In genomic region chr1:117366281-117366981, GRCh38 we compare ENCODE assay signal across 8 cellular contexts. TPM values are rescaled to one million over a fixed set of nuclear protein-coding genes. Genes with fewer than 3 reads are reported as not detected.
DNase-seq lines count a peak whose midpoint lies in the region; ATAC-seq, FAIRE-seq and TF ChIP-seq lines count a peak whose summit lies in the region.

No MANE protein-coding gene starts in this region.

- TF ChIP-seq POLR2A in spleen (IDR thresholded peaks at IDR 0.05): peak in 1 of 3 donors; percentile 5

- intact Hi-C loops in spleen (cut with DNase I; ENCODE audit: low total_unique reads): loop anchor here (10.0 kb wide), 1 partner anchor 148 kb away; no protein-coding TSS in a partner anchor

- no peaks in the 10 kb centered on the region for H3K36me3 Mint-ChIP-seq in WTC11

- ATAC-seq in HG02759 (IDR thresholded peaks at IDR 0.05; ENCODE audit: unreplicated experiment) (peak; percentile 57), WTC11 (peak; percentile 55)

- TF ChIP-seq CTCF in WTC11 (IDR thresholded peaks at IDR 0.05) (no peak), bronchial epithelial cell (IDR thresholded peaks at IDR 0.05; ENCODE audit: insufficient read depth, low read length, severe bottlenecking) (no peak), spleen (IDR thresholded peaks at IDR 0.05 in 8 of 11, conservative IDR thresholded peaks at IDR 0.05 in 3 of 11) (no peak)

- H3K27me3 ChIP-seq in bronchial epithelial cell (ENCODE audit: control insufficient read depth, insufficient read depth, low read length) (no peaks in the 10 kb centered on the region), spleen (replicated peaks in 1 of 7) (no peaks in the 10 kb centered on the region)

- peak; percentile 65 for DNase-seq in NCI-H2029 (lab: John Stamatoyannopoulos, UW)
- DNase-seq in NCI-H2029 treated with DMSO at 0.1 percent for 48 hours (lab: John Stamatoyannopoulos, UW): no peak
- DNase-seq in NCI-H146 (lab: John Stamatoyannopoulos, UW): peak; percentile 87
- peak; percentile 71 for DNase-seq in WTC11 (ENCODE audit: low spot score)
- peak; percentile 37 for DNase-seq in bronchial epithelial cell (ENCODE audit: low read depth)
- DNase-seq in iris pigment epithelial cell (ENCODE audit: low read depth): peak; percentile 65
- peak; percentile 97 for DNase-seq in spleen

- no peaks in the 10 kb centered on the region for H3K9me3 ChIP-seq in spleen

- H3K27ac Mint-ChIP-seq in WTC11: peak overlapping the region; percentile 88

- WGBS in spleen, 5 donors: 0 to 1% (median 0%) methylated on average over 11 to 63 of the region's 63 CpGs

- POLR2A ChIA-PET in WTC11 (lab: Charles Lee): interaction anchor here (0.8 kb wide), 1 partner anchor 8 kb away, joined by 3 read pairs; no protein-coding TSS in a partner anchor

- peak overlapping the region; percentile 94 to 99 (median 98) for H3K27ac ChIP-seq in spleen

- no peak for FAIRE-seq in bronchial epithelial cell (lab: Jason Lieb, UNC)

- H3K4me1 ChIP-seq in spleen: peaks cover 30 to 70% (median 57%) of the 10 kb centered on the region in 6 donors

- peak overlapping the region; percentile 54 for H3K4me3 ChIP-seq in bronchial epithelial cell (ENCODE audit: low read depth, low read length)
- H3K4me3 ChIP-seq in spleen: peak overlapping the region; percentile 62 to 96 (median 90)

- CTCF ChIA-PET in WTC11 (lab: Charles Lee): no interaction called here

- H3K36me3 ChIP-seq in bronchial epithelial cell (ENCODE audit: control insufficient read depth, insufficient read depth, low read length) (no peaks in the 10 kb centered on the region), spleen (no peaks in the 10 kb centered on the region)

- no peaks in the 10 kb centered on the region for H3K9me3 Mint-ChIP-seq in WTC11

- peak overlapping the region; percentile 91 for H3K4me3 Mint-ChIP-seq in WTC11

- 0 out of 2 replicates have a peak, but pooled peaks cover 5% of the 10 kb centered on the region for H3K27me3 Mint-ChIP-seq in WTC11 (ENCODE audit: low read depth)

- H3K4me1 Mint-ChIP-seq in WTC11: peaks cover 41% of the 10 kb centered on the region

TF ChIP-seq in WTC11, 78 proteins besides CTCF, POLR2A, EP300 and RAD21 (continues in another document):
- peak; percentile 28; the same call in 1 of the 2 replicates for TF ChIP-seq FOXP4 (CRISPR knock-in tag; IDR thresholded peaks at IDR 0.05)
- TF ChIP-seq OVOL2 (CRISPR knock-in tag; IDR thresholded peaks at IDR 0.05; ENCODE audit: borderline replicate concordance): no peak
- no peak for TF ChIP-seq ZMAT4 (CRISPR knock-in tag; IDR thresholded peaks at IDR 0.05)
- no peak for TF ChIP-seq ZNF425 (CRISPR knock-in tag; conservative IDR thresholded peaks at IDR 0.05)
- no peak for TF ChIP-seq PRRX2 (CRISPR knock-in tag; IDR thresholded peaks at IDR 0.05)
- no peak for TF ChIP-seq IRF1 (CRISPR knock-in tag; IDR thresholded peaks at IDR 0.05)
- TF ChIP-seq TEAD1 (CRISPR knock-in tag; IDR thresholded peaks at IDR 0.05): peak; percentile 56; the same call in 1 of the 2 replicates
- no peak for TF ChIP-seq ATF1 (CRISPR knock-in tag; IDR thresholded peaks at IDR 0.05)
- TF ChIP-seq PRDM15 (CRISPR knock-in tag; IDR thresholded peaks at IDR 0.05): no peak
- TF ChIP-seq ZNF317 (CRISPR knock-in tag; IDR thresholded peaks at IDR 0.05; ENCODE audit: borderline replicate concordance, low read depth): no peak
- no peak for TF ChIP-seq ATF3 (CRISPR knock-in tag; conservative IDR thresholded peaks at IDR 0.05)
- TF ChIP-seq ZNF138 (CRISPR knock-in tag; conservative IDR thresholded peaks at IDR 0.05): no peak
- TF ChIP-seq CBFB (CRISPR knock-in tag; IDR thresholded peaks at IDR 0.05; ENCODE audit: low read depth): no peak
- no peak for TF ChIP-seq ESRRA (CRISPR knock-in tag; IDR thresholded peaks at IDR 0.05; ENCODE audit: borderline replicate concordance)
- no peak for TF ChIP-seq GRHL2 (CRISPR knock-in tag; IDR thresholded peaks at IDR 0.05; ENCODE audit: insufficient replicate concordance, severe bottlenecking)
- TF ChIP-seq RORB (CRISPR knock-in tag; IDR thresholded peaks at IDR 0.05): no peak

RNA-seq across cellular contexts. Expression of gene MAN1A2, which starts 0.8 kb away (rescaled TPM):
- total RNA-seq in WTC11 (2021) (14.9 to 19.9 TPM (median 16.0 TPM) in 3 replicates), bronchial epithelial cell (44.0 and 49.8 TPM in 2 replicates), spleen (10 to 100 TPM; 38.3 to 52.4 (median 46.0) TPM)
- 1 to 10 TPM; 4.1 to 5.5 (median 4.8) TPM for polyA plus RNA-seq in spleen
